In genomic region chr1:152899027-152899426, GRCh38 we compare ENCODE assay signal across 39 cellular contexts. TPM values are rescaled to one million over a fixed set of nuclear protein-coding genes. Genes with fewer than 3 reads are reported as not detected.
"Had no signal": no experiment of that assay in that cellular context is flagged by ENCODE, and none has a peak within 500 bp of the region (broad histone marks: within the 10 kb centered on the region; RNA-seq: fewer than 3 reads in every experiment).

No MANE protein-coding gene starts in this region.

- H3K27ac ChIP-seq: KMS-11 had no signal

- H3K27me3 ChIP-seq: MG63 had no signal

- H3K4me3 ChIP-seq: MG63 had no signal

- H3K9ac ChIP-seq: KMS-11 had no signal

- H3K9me3 ChIP-seq: MG63 had no signal

- DNase-seq: Karpas-422, Kasumi-1, KBM-7, KG1, MG63, MM.1S, MV-4-11, NCI-H1048, NCI-H1092, NCI-H1092 treated with DMSO at 0.1 percent for 48 hours, NCI-H1105, NCI-H1105 treated with DMSO at 0.1 percent for 48 hours, NCI-H1417, NCI-H1417 treated with DMSO at 0.1 percent for 48 hours, NCI-H1436, NCI-H1436 treated with DMSO at 0.1 percent for 48 hours, NCI-H146, NCI-H1694, NCI-H1694 treated with DMSO at 0.1 percent for 48 hours, NCI-H187, NCI-H187 treated with DMSO at 0.1 percent for 48 hours, NCI-H1930, NCI-H2029, NCI-H2029 treated with DMSO at 0.1 percent for 48 hours, NCI-H2081, NCI-H2081 treated with DMSO at 0.1 percent for 48 hours, NCI-H2107, NCI-H2171, NCI-H2171 treated with DMSO at 0.1 percent for 48 hours, NCI-H2227 treated with DMSO at 0.1 percent for 48 hours, NCI-H226, NCI-H345, NCI-H446, NCI-H446 treated with DMSO at 0.1 percent for 48 hours had no signal

- H3K4me2 ChIP-seq: KMS-11 had no signal

- H3K36me3 ChIP-seq: MG63 had no signal

RNA-seq across cellular contexts. Expression of gene IVL, which starts 9.3 kb away (rescaled TPM):
- total RNA-seq: LHCN-M2, M059J, NCI-H460 had no signal

RNA-seq across cellular contexts. Expression of gene SMCP, which starts 20.9 kb away (rescaled TPM):
- total RNA-seq: LHCN-M2, M059J, MCF 10A, NCI-H460 had no signal

RNA-seq across cellular contexts. Expression of gene LCE7A, which starts 39.2 kb away (rescaled TPM):
- total RNA-seq: LHCN-M2, M059J, MCF 10A, NCI-H460 had no signal

RNA-seq across cellular contexts. Expression of gene SPRR5, which starts 48.0 kb away (rescaled TPM):
- total RNA-seq: LHCN-M2, M059J, MCF 10A, NCI-H460 had no signal

RNA-seq across cellular contexts. Expression of gene LCE6A, which starts 56.4 kb away (rescaled TPM):
- total RNA-seq: LHCN-M2, M059J, MCF 10A, NCI-H460 had no signal
